8 cellular contexts compared by ENCODE assay signal in the genomic region with DNA sequence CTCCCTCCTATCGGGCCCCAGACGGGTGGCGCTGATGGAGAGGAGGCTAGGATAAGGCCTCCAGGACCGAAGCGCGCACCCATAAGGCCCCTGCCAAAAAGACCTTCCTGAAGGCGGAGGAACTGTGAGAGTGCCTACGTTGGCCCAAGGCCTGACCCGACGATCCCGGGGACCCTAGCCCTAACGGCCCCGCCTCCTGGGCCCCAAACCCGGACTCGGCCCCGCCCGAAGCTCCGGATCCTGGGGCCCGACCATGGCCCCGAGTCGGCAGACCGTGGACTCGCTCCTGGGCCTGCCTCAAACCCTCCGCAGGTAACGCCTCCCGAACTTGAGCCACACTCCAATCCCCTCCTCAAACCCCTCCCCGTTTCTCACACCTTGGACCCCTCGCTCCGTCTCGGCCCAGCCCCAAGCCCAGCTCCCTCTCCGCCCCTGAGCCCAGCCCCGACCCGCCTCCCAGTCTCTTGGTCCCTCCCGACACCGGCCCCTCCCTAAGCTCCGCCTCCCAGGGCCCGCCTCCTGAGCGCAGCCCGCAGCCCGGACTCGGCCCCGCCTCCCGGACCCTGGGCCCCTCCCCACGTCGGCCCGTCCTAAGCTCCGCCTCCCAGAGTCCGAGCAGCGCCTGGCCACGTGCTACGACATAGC. TPM values are rescaled to one million over a fixed set of nuclear protein-coding genes. Genes with fewer than 3 reads are reported as not detected.
DNase-seq lines count a peak whose midpoint lies in the region; ATAC-seq and TF ChIP-seq lines count a peak whose summit lies in the region.
"Not testable (repeated sequence)": the region's sequence is repeated elsewhere in the genome, so short reads cannot be mapped to it uniquely, and the experiment has no call there.

No MANE protein-coding gene starts in this region.

- H3K9me3 ChIP-seq in DND-41 (ENCODE audit: insufficient read depth, low read length, severe bottlenecking); naive thymus-derived CD4-positive, alpha-beta T cell (ENCODE audit: control insufficient read depth in 2 of 3, low read length in 3 of 3); thoracic aorta: not testable (repeated sequence)

- not testable (repeated sequence) for TF ChIP-seq CTCF in DND-41 (IDR thresholded peaks at IDR 0.05; ENCODE audit: borderline replicate concordance, extremely low read depth, low read length, poor library complexity, severe bottlenecking); brain (conservative IDR thresholded peaks at IDR 0.05); thoracic aorta (IDR thresholded peaks at IDR 0.05)

- H3K36me3 Mint-ChIP-seq in brain; naive thymus-derived CD4-positive, alpha-beta T cell: not testable (repeated sequence)

- peak; percentile 37 for ATAC-seq in DND-41 (ENCODE audit: insufficient read depth, low read depth)
- ATAC-seq in naive thymus-derived CD4-positive, alpha-beta T cell; thoracic aorta (ENCODE audit: insufficient number of reproducible peaks, low FRiP score, low read depth): not testable (repeated sequence)

- not testable (repeated sequence) for H3K9me3 Mint-ChIP-seq in brain; naive thymus-derived CD4-positive, alpha-beta T cell

- not testable (repeated sequence) for H4K20me1 ChIP-seq in DND-41 (ENCODE audit: insufficient read depth, low read length)

- peaks cover 65% of the 10 kb centered on the region for H3K4me1 Mint-ChIP-seq in brain
- peaks cover 0 to 20% (median 12%) of the 10 kb centered on the region in 7 donors for H3K4me1 Mint-ChIP-seq in naive thymus-derived CD4-positive, alpha-beta T cell

- H3K4me1 ChIP-seq in DND-41 (ENCODE audit: insufficient read depth, low read length) = peaks cover 20% of the 10 kb centered on the region
- not testable (repeated sequence) for H3K4me1 ChIP-seq in naive thymus-derived CD4-positive, alpha-beta T cell (ENCODE audit: control insufficient read depth in 2 of 2, insufficient read depth in 2 of 2, low read length in 2 of 2); thoracic aorta (ENCODE audit: control insufficient read depth in 1 of 2, low read depth in 2 of 2)

- H3K4me2 ChIP-seq in DND-41 (ENCODE audit: insufficient read depth, low read length) = peak overlapping the region; percentile 89

- not testable (repeated sequence) for DNase-seq in DND-41; naive thymus-derived CD4-positive, alpha-beta T cell; thoracic aorta (ENCODE audit: low spot score)
- DNase-seq in H4 (ENCODE audit: low spot score) (peak; percentile 48), KBM-7 (peak; percentile 79), SHP77 (lab: John Stamatoyannopoulos, UW) (peak; percentile 93 to 95), globus pallidus (ENCODE audit: low spot score) (peak; percentile 88)

- not testable (repeated sequence) for H3K79me2 ChIP-seq in DND-41 (ENCODE audit: insufficient read depth, low read length)

- CTCF ChIA-PET in naive thymus-derived CD4-positive, alpha-beta T cell (lab: Charles Lee) = interaction anchor here (0.6 kb wide), 2 partner anchors 17 to 1356 kb away, joined by 4 read pairs; no protein-coding TSS in a partner anchor

- intact Hi-C loops in naive thymus-derived CD4-positive, alpha-beta T cell (cut with micrococcal nuclease) = loop anchor here (1.0 to 5.0 kb wide), 12 partner anchors 26 to 1356 kb away; a partner anchor contains a TSS

- H3K4me3 ChIP-seq in DND-41 (ENCODE audit: low read depth in 1 of 2, low read length in 2 of 2) (peak overlapping the region; percentile 42 to 82; a peak in 3 of 4 replicates), thoracic aorta (peak overlapping the region; percentile 80)
- H3K4me3 ChIP-seq in naive thymus-derived CD4-positive, alpha-beta T cell (ENCODE audit: low read length) = peak overlapping the region; percentile 86

- not testable (repeated sequence) for H3K36me3 ChIP-seq in DND-41 (ENCODE audit: insufficient read depth, low read length); naive thymus-derived CD4-positive, alpha-beta T cell (ENCODE audit: control insufficient read depth in 2 of 3, insufficient read depth in 3 of 3, low read length in 3 of 3); thoracic aorta

- POLR2A ChIA-PET in naive thymus-derived CD4-positive, alpha-beta T cell (lab: Charles Lee) = interaction anchor here (0.6 kb wide), 1 partner anchor 334 kb away, joined by 3 read pairs; no protein-coding TSS in a partner anchor

- peak overlapping the region; percentile 95 to 99 (median 99) for H3K27ac Mint-ChIP-seq in brain
- peak overlapping the region; percentile 88 to 99 (median 98) for H3K27ac Mint-ChIP-seq in naive thymus-derived CD4-positive, alpha-beta T cell

- peak overlapping the region; percentile 77 for H3K9ac ChIP-seq in DND-41 (ENCODE audit: low read depth, low read length)

- in situ Hi-C loops in KBM-7 (cut with MboI; ENCODE audit: low pct_unique_long_range_greater_than_20kb, low sequenced_read_pairs) = not testable (repeated sequence)

- H3K4me3 Mint-ChIP-seq in brain = peak overlapping the region; percentile 93 to 99 (median 97)
- peak overlapping the region; percentile 95 to 100 (median 98) for H3K4me3 Mint-ChIP-seq in naive thymus-derived CD4-positive, alpha-beta T cell

- peak overlapping the region; percentile 81 for H2AFZ ChIP-seq in DND-41 (ENCODE audit: low read depth, low read length)

- H3K27me3 ChIP-seq in DND-41 (ENCODE audit: insufficient read depth, low read length, poor library complexity); naive thymus-derived CD4-positive, alpha-beta T cell (ENCODE audit: control insufficient read depth in 2 of 2, insufficient read depth in 2 of 2, low read length in 2 of 2); thoracic aorta (replicated peaks; ENCODE audit: insufficient read depth): not testable (repeated sequence)

- not testable (repeated sequence) for H3K27me3 Mint-ChIP-seq in brain; naive thymus-derived CD4-positive, alpha-beta T cell

- H3K27ac ChIP-seq in DND-41 (ENCODE audit: low read length) (peak overlapping the region; percentile 59), thoracic aorta (peak overlapping the region; percentile 82 to 84)
- H3K27ac ChIP-seq in naive thymus-derived CD4-positive, alpha-beta T cell (ENCODE audit: low read depth, low read length) = peak overlapping the region; percentile 93

RNA-seq across cellular contexts. Expression of a gene that starts 46.5 kb away (rescaled TPM):
- not detected in 2 replicates for total RNA-seq in H4 (2014; rRNA removed; shearing (Covaris generic))
- not detected for polyA plus RNA-seq in brain (ENCODE audit: insufficient read depth, low read depth, low replicate concordance)
- not detected for total RNA-seq in naive thymus-derived CD4-positive, alpha-beta T cell
- polyA plus RNA-seq in naive thymus-derived CD4-positive, alpha-beta T cell = not detected
- total RNA-seq in thoracic aorta = not detected
